Comparison of ENCODE assay signal across 39 cellular contexts in genomic region chr3:144868506-144868905, GRCh38.
"Had no signal": no experiment of that assay in that cellular context is flagged by ENCODE, and none has a peak within 500 bp of the region (broad histone marks: within the 10 kb centered on the region; RNA-seq: fewer than 3 reads in every experiment).

No MANE protein-coding gene starts in this region.

- H3K27ac Mint-ChIP-seq: activated B cell treated with CpG ODN at 0.5 μM for 24 hours; activated CD4-positive, alpha-beta memory T cell treated with anti-CD3 and anti-CD28 coated beads, Interleukin-2, amount 10 ng/mL, durations not matched to agents 7 days and 5 days; activated CD8-positive, alpha-beta memory T cell treated with anti-CD3 and anti-CD28 coated beads, Interleukin-2, amount 10 ng/mL, durations not matched to agents 7 days and 5 days; activated naive CD8-positive, alpha-beta T cell treated with anti-CD3 and anti-CD28 coated beads for 36 hours had no signal

- H3K36me3 ChIP-seq: ascending aorta, Peyer's patch had no signal

- ATAC-seq: activated CD8-positive, alpha-beta memory T cell treated with anti-CD3 and anti-CD28 coated beads, Interleukin-2, amount 10 ng/mL, durations not matched to agents 7 days and 5 days; PC-3 had no signal

- H3K27ac ChIP-seq: ascending aorta, Peyer's patch, VCaP had no signal

- H3K27me3 ChIP-seq: ascending aorta, Peyer's patch had no signal

- H3K27me3 Mint-ChIP-seq: activated B cell treated with CpG ODN at 0.5 μM for 24 hours; activated CD4-positive, alpha-beta memory T cell treated with anti-CD3 and anti-CD28 coated beads, Interleukin-2, amount 10 ng/mL, durations not matched to agents 7 days and 5 days; activated CD8-positive, alpha-beta memory T cell treated with anti-CD3 and anti-CD28 coated beads, Interleukin-2, amount 10 ng/mL, durations not matched to agents 7 days and 5 days had no signal

- H3K4me1 Mint-ChIP-seq: activated B cell treated with CpG ODN at 0.5 μM for 24 hours; activated CD4-positive, alpha-beta memory T cell treated with anti-CD3 and anti-CD28 coated beads, Interleukin-2, amount 10 ng/mL, durations not matched to agents 7 days and 5 days; activated CD8-positive, alpha-beta memory T cell treated with anti-CD3 and anti-CD28 coated beads, Interleukin-2, amount 10 ng/mL, durations not matched to agents 7 days and 5 days; activated naive CD8-positive, alpha-beta T cell treated with anti-CD3 and anti-CD28 coated beads for 36 hours had no signal

- H3K4me3 Mint-ChIP-seq: activated B cell treated with CpG ODN at 0.5 μM for 24 hours; activated CD4-positive, alpha-beta memory T cell treated with anti-CD3 and anti-CD28 coated beads, Interleukin-2, amount 10 ng/mL, durations not matched to agents 7 days and 5 days; activated CD8-positive, alpha-beta memory T cell treated with anti-CD3 and anti-CD28 coated beads, Interleukin-2, amount 10 ng/mL, durations not matched to agents 7 days and 5 days; activated naive CD8-positive, alpha-beta T cell treated with anti-CD3 and anti-CD28 coated beads for 36 hours had no signal

- H3K36me3 Mint-ChIP-seq: activated CD8-positive, alpha-beta memory T cell treated with anti-CD3 and anti-CD28 coated beads, Interleukin-2, amount 10 ng/mL, durations not matched to agents 7 days and 5 days; activated naive CD8-positive, alpha-beta T cell treated with anti-CD3 and anti-CD28 coated beads for 36 hours had no signal

- H3K4me1 ChIP-seq: Peyer's patch had no signal

- DNase-seq: activated B cell treated with CpG ODN at 0.5 μM for 24 hours; activated CD4-positive, alpha-beta memory T cell treated with anti-CD3 and anti-CD28 coated beads, Interleukin-2, amount 10 ng/mL, durations not matched to agents 7 days and 5 days; activated CD4-positive, alpha-beta T cell treated with anti-CD3 and anti-CD28 coated beads for 48 hours; activated CD4-positive, CD25-positive, alpha-beta regulatory T cell treated with anti-CD3 and anti-CD28 coated beads, Interleukin-2, amount 50 U/mL, for 72 hours; activated CD8-positive, alpha-beta memory T cell treated with anti-CD3 and anti-CD28 coated beads for 24 hours; activated CD8-positive, alpha-beta memory T cell treated with anti-CD3 and anti-CD28 coated beads, Interleukin-2, amount 10 ng/mL, durations not matched to agents 7 days and 5 days; activated CD8-positive, alpha-beta memory T cell treated with anti-CD3 and anti-CD28 coated beads, Interleukin-2, amount 50 U/mL, for 48 hours; activated effector memory CD4-positive, alpha-beta T cell treated with Interleukin-2 at 50 U/mL for 16 hours; activated naive CD4-positive, alpha-beta T cell; activated naive CD4-positive, alpha-beta T cell treated with anti-CD3 and anti-CD28 coated beads, Interleukin-2, amount 50 U/mL, for 16 hours; activated naive CD8-positive, alpha-beta T cell treated with anti-CD3 and anti-CD28 coated beads for 36 hours; activated T-cell treated with anti-CD3 and anti-CD28 coated beads, Interleukin-2, amount 50 U/mL, for 48 hours; amygdala; caudate nucleus; Karpas-422; KBM-7; MM.1S; MV-4-11; NCI-H1092 treated with DMSO at 0.1 percent for 48 hours; NCI-H1417; NCI-H146; NCI-H187; NCI-H2029 treated with DMSO at 0.1 percent for 48 hours; NCI-H2107; NCI-H2171; NCI-H510A; NCI-H526; NCI-H748 treated with DMSO at 0.1 percent for 48 hours; NK-92 treated with Interleukin-12 subunit alpha and Interleukin-12 subunit beta, amount 100 ng/mL, for 24 hours; PC-3; Peyer's patch; RPMI8226; SIG-M5; SW 1271; T-helper 1 cell; T-helper 2 cell; T-helper 9 cell had no signal

- H3K9me3 Mint-ChIP-seq: activated B cell treated with CpG ODN at 0.5 μM for 24 hours; activated CD4-positive, alpha-beta memory T cell treated with anti-CD3 and anti-CD28 coated beads, Interleukin-2, amount 10 ng/mL, durations not matched to agents 7 days and 5 days had no signal

- H3K9me3 ChIP-seq: ascending aorta, Peyer's patch had no signal

- H3K4me3 ChIP-seq: ascending aorta, Peyer's patch had no signal
